ENCODE assay signal across 8 cellular contexts in the genomic region with DNA sequence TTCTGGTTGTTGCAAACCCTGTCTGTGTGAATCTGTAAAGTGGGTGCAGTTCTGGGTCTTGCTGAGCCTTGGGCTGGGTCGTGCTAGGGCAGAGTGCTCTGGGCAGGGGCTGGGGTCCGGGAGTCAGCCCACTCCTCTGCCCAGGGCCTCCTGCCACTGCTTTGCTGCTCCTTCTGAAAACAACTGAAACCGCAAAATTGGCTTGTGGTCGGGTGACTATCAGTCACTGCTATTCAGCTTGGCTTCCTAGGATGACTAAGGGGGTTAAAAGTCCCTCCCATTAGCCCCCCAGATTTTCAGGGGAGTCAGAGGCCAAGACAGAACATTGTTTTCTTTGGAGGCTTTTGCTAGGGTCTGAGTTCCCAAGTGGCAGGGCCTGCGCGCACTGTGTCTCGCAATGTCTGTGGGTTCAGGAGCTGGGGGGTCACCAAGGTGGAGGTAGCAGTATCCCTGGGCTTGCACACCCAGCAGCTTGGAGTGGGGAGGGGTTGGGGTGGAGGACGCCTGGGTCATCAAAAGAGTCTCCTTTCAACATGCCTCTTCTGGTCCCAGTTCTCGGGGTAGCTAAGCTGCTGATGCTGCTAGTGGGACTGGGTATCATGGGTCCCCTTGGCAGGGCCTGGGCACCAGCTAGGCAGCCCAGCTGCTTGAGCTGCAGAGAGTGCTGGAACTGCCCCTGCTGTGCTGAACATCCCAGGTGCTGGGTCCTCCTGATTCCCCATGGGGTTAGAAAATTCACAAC. TPM values are rescaled to one million over a fixed set of nuclear protein-coding genes. Genes with fewer than 3 reads are reported as not detected.
DNase-seq lines count a peak whose midpoint lies in the region; ATAC-seq and TF ChIP-seq lines count a peak whose summit lies in the region.

No MANE protein-coding gene starts in this region.

- POLR2A ChIA-PET in OCI-LY7 (lab: Charles Lee): no interaction called here

- H3K4me1 ChIP-seq in OCI-LY7 (ENCODE audit: insufficient read depth, low read length, poor library complexity, severe bottlenecking) (peaks cover 6% of the 10 kb centered on the region), upper lobe of left lung (peaks cover 14 to 29% (median 17%) of the 10 kb centered on the region in 4 donors)

- H3K4me1 Mint-ChIP-seq in activated naive CD8-positive, alpha-beta T cell treated with anti-CD3 and anti-CD28 coated beads, Interleukin-2, amount 50 U/mL, for 24 hours: peaks cover 97% of the 10 kb centered on the region

- no peaks in the 10 kb centered on the region for H3K27me3 Mint-ChIP-seq in activated naive CD8-positive, alpha-beta T cell treated with anti-CD3 and anti-CD28 coated beads, Interleukin-2, amount 50 U/mL, for 24 hours

- no peaks in the 10 kb centered on the region for H3K79me2 ChIP-seq in OCI-LY7 (ENCODE audit: insufficient read depth, low read depth, low read length)

- H4K20me1 ChIP-seq in OCI-LY7 (ENCODE audit: insufficient read depth, low read length): no peaks in the 10 kb centered on the region

- H3K9me2 ChIP-seq in OCI-LY7 (ENCODE audit: insufficient read depth, low read length): no peaks in the 10 kb centered on the region

- H3K9me3 ChIP-seq in OCI-LY7 (ENCODE audit: low read length) (no peaks in the 10 kb centered on the region), upper lobe of left lung (no peaks in the 10 kb centered on the region)

- CTCF ChIA-PET in OCI-LY7 (lab: Charles Lee; ENCODE audit: unreplicated experiment): no interaction called here

- DNase-seq in RPMI8226 (peak; percentile 57), DMS153 (lab: John Stamatoyannopoulos, UW) (no peak), OCI-LY7 (ENCODE audit: low spot score) (no peak), upper lobe of left lung (no peak)
- peak; percentile 83 for DNase-seq in activated naive CD8-positive, alpha-beta T cell treated with anti-CD3 and anti-CD28 coated beads, Interleukin-2, amount 50 U/mL, for 24 hours
- DNase-seq in stimulated activated CD4-positive, alpha-beta T cell treated with anti-CD3 and anti-CD28 coated beads, Interleukin-2, amount 100 ng/mL, for 48 hours: peak; percentile 72 to 73

- H3K27ac Mint-ChIP-seq in activated naive CD8-positive, alpha-beta T cell treated with anti-CD3 and anti-CD28 coated beads, Interleukin-2, amount 50 U/mL, for 24 hours: peak overlapping the region; percentile 99

- H3K36me3 ChIP-seq in OCI-LY7 (ENCODE audit: insufficient read depth, low read length) (no peaks in the 10 kb centered on the region), upper lobe of left lung (no peaks in the 10 kb centered on the region)

- no peak overlapping the region for H3K4me2 ChIP-seq in OCI-LY7 (ENCODE audit: low read length)

- peak overlapping the region; percentile 79 for H3K4me3 Mint-ChIP-seq in activated naive CD8-positive, alpha-beta T cell treated with anti-CD3 and anti-CD28 coated beads, Interleukin-2, amount 50 U/mL, for 24 hours

- peaks cover 0 to 18% (median 11%) of the 10 kb centered on the region in 4 donors for H3K27me3 ChIP-seq in upper lobe of left lung

- intact Hi-C loops in OCI-LY7 (cut with micrococcal nuclease; ENCODE audit: unreplicated experiment): no loop called here

- H3K4me3 ChIP-seq in OCI-LY7 (ENCODE audit: low read depth, low read length, poor library complexity, severe bottlenecking) (no peak overlapping the region), upper lobe of left lung (no peak overlapping the region)

- TF ChIP-seq EP300 in upper lobe of left lung (IDR thresholded peaks at IDR 0.05): no peak

- ATAC-seq in GM18868 (IDR thresholded peaks at IDR 0.05; ENCODE audit: unreplicated experiment): peak; percentile 39
- ATAC-seq in activated naive CD8-positive, alpha-beta T cell treated with anti-CD3 and anti-CD28 coated beads, Interleukin-2, amount 50 U/mL, for 24 hours: peak; percentile 40
- ATAC-seq in GM21737 (IDR thresholded peaks at IDR 0.05; ENCODE audit: unreplicated experiment): no peak
- no peak for ATAC-seq in upper lobe of left lung (ENCODE audit: low FRiP score in 2 of 2)

- TF ChIP-seq CTCF in OCI-LY7 (conservative IDR thresholded peaks at IDR 0.05; ENCODE audit: low read length): no peak
- no peak for TF ChIP-seq CTCF in upper lobe of left lung (IDR thresholded peaks at IDR 0.05)

- no peak for TF ChIP-seq POLR2A in upper lobe of left lung (IDR thresholded peaks at IDR 0.05)

- H3K9me3 Mint-ChIP-seq in activated naive CD8-positive, alpha-beta T cell treated with anti-CD3 and anti-CD28 coated beads, Interleukin-2, amount 50 U/mL, for 24 hours: no peaks in the 10 kb centered on the region

- BruUV-seq in OCI-LY7 (replicated peaks; lab: Mats Ljungman, UMichigan): no TSS peak

- H3K36me3 Mint-ChIP-seq in activated naive CD8-positive, alpha-beta T cell treated with anti-CD3 and anti-CD28 coated beads, Interleukin-2, amount 50 U/mL, for 24 hours (ENCODE audit: low read depth): no peaks in the 10 kb centered on the region

- H3K27ac ChIP-seq in OCI-LY7 (ENCODE audit: low read depth, low read length, poor library complexity, severe bottlenecking) (no peak overlapping the region), upper lobe of left lung (no peak overlapping the region)

- H2AFZ ChIP-seq in OCI-LY7 (ENCODE audit: low read length): no peak overlapping the region

- WGBS in upper lobe of left lung, 2 donors: 59 to 67% methylated on average over 7 to 9 of the region's 9 CpGs

RNA-seq across cellular contexts. Expression of a gene that starts 13.5 kb away (rescaled TPM):
- not detected in 2 replicates for total RNA-seq in OCI-LY7 (2014; rRNA removed; shearing (Covaris generic))
- total RNA-seq in OCI-LY7 (2022) (not detected in 2 replicates), upper lobe of left lung (1 to 10 TPM; 2.0 to 5.2 (median 3.4) TPM)

RNA-seq across cellular contexts. Expression of a gene that starts 25.6 kb away (rescaled TPM):
- total RNA-seq in OCI-LY7 (2014; rRNA removed; shearing (Covaris generic)): 8.3 and 15.0 TPM in 2 replicates
- 15.2 and 16.0 TPM in 2 replicates for total RNA-seq in OCI-LY7 (2022)
- total RNA-seq in upper lobe of left lung: 10 to 100 TPM in 4 of 6 donors, 1 to 10 TPM in 2; 6.4 to 28.3 (median 12.8) TPM

Comparison
In these comparisons a context has a peak if more than half of its experiments do, and no peak if none do; other contexts are left out.
1. ATAC-seq: peak in GM18868 (single experiment) and activated naive CD8-positive, alpha-beta T cell treated with anti-CD3 and anti-CD28 coated beads, Interleukin-2, amount 50 U/mL, for 24 hours (single experiment); none in GM21737 (single experiment) and upper lobe of left lung (0 of 2).
2. DNase-seq: peak in RPMI8226 (single experiment), activated naive CD8-positive, alpha-beta T cell treated with anti-CD3 and anti-CD28 coated beads, Interleukin-2, amount 50 U/mL, for 24 hours (single experiment) and stimulated activated CD4-positive, alpha-beta T cell treated with anti-CD3 and anti-CD28 coated beads, Interleukin-2, amount 100 ng/mL, for 48 hours (2 of 2); none in DMS153 (single experiment), OCI-LY7 (single experiment) and upper lobe of left lung (0 of 2).